Comparison of ENCODE assay signal across 19 cellular contexts in genomic region chr13:33353646-33354045, GRCh38.
A peak's percentile ranks its signal among the peaks of the same experiment; 100 is the strongest.
DNase-seq lines count a peak whose midpoint lies in the region; ATAC-seq and TF ChIP-seq lines count a peak whose summit lies in the region.
"Had no signal": no experiment of that assay in that cellular context is flagged by ENCODE, and none has a peak within 500 bp of the region (broad histone marks: within the 10 kb centered on the region; RNA-seq: fewer than 3 reads in every experiment).

No MANE protein-coding gene starts in this region.

- TF ChIP-seq CTCF in left ventricle myocardium inferior (IDR thresholded peaks at IDR 0.05; ENCODE audit: borderline replicate concordance) (no peak), parathyroid adenoma (IDR thresholded peaks at IDR 0.05) (no peak), transverse colon (IDR thresholded peaks at IDR 0.05) (no peak)

- intact Hi-C loops in left ventricle myocardium inferior (cut with micrococcal nuclease) (no loop called here), left cardiac atrium (cut with DNase I) (no loop called here), transverse colon (cut with DNase I; ENCODE audit: low total_unique reads) (no loop called here)

- no peak for TF ChIP-seq EP300 in transverse colon (IDR thresholded peaks at IDR 0.05; ENCODE audit: low read depth)

- DNase-seq in left ventricle myocardium inferior (no peak), left cardiac atrium (no peak), transverse colon (no peak), kidney glomerular epithelial cell (lab: John Stamatoyannopoulos, UW) (no peak), KG1 (lab: John Stamatoyannopoulos, UW) (no peak)
- DNase-seq: DMS 273 treated with DMSO at 0.1 percent for 48 hours, NCI-H1436, NCI-H2029, NCI-H2171, NCI-H446 treated with DMSO at 0.1 percent for 48 hours, NCI-H774 had no signal

- H2AFZ ChIP-seq in parathyroid adenoma, result no peak overlapping the region

- ATAC-seq in left cardiac atrium (no peak), HG02884 (IDR thresholded peaks at IDR 0.05; ENCODE audit: unreplicated experiment) (no peak)
- ATAC-seq: HCT116, K562, Panc1 had no signal

- H3K27ac ChIP-seq in left ventricle myocardium inferior (replicated peaks), result peak overlapping the region; percentile 72
- H3K27ac ChIP-seq in layer of hippocampus (ENCODE audit: low read depth, low read length), result peak overlapping the region; percentile 3
- H3K27ac ChIP-seq in parathyroid adenoma, result peak overlapping the region; percentile 19
- peak overlapping the region; percentile 1 to 35 (median 10) for H3K27ac ChIP-seq in transverse colon
- H3K27ac ChIP-seq: C4-2B had no signal

- H3K9me3 ChIP-seq in left ventricle myocardium inferior (replicated peaks), result no peaks in the 10 kb centered on the region
- no peaks in the 10 kb centered on the region for H3K9me3 ChIP-seq in parathyroid adenoma (ENCODE audit: control insufficient read depth, low read length)
- H3K9me3 ChIP-seq in transverse colon, result no peaks in the 10 kb centered on the region

- no peak overlapping the region for H3K9ac ChIP-seq in parathyroid adenoma

- WGBS in transverse colon (ENCODE audit: low coverage in 1 of 2), 2 donors, result 84 to 86% methylated on average over 2 to 4 of the region's 4 CpGs

- in situ Hi-C loops in transverse colon (cut with MboI; ENCODE audit: low pct_ligation_motif_present in 1 of 4, low pct_unique_long_range_greater_than_20kb in 1 of 4, low sequenced_read_pairs in 3 of 4), result no loop called here

- H3K4me3 ChIP-seq in left ventricle myocardium inferior (no peak overlapping the region), parathyroid adenoma (ENCODE audit: low read depth, low read length) (no peak overlapping the region), transverse colon (no peak overlapping the region)
- H3K4me3 ChIP-seq: GM12878, K562 had no signal

- no peaks in the 10 kb centered on the region for H3K27me3 ChIP-seq in left ventricle myocardium inferior (ENCODE audit: low read depth)
- no peaks in the 10 kb centered on the region for H3K27me3 ChIP-seq in layer of hippocampus (ENCODE audit: control insufficient read depth, insufficient read depth, low read length)
- no peaks in the 10 kb centered on the region for H3K27me3 ChIP-seq in parathyroid adenoma (ENCODE audit: control insufficient read depth, insufficient read depth, low read length)
- H3K27me3 ChIP-seq in transverse colon, result no peaks in the 10 kb centered on the region

- no peak for TF ChIP-seq POLR2A in transverse colon (IDR thresholded peaks at IDR 0.05)

- H3K4me1 ChIP-seq in left ventricle myocardium inferior (peaks cover 63% of the 10 kb centered on the region), parathyroid adenoma (peaks cover 3% of the 10 kb centered on the region), transverse colon (peaks cover 0 to 27% (median 17%) of the 10 kb centered on the region in 4 donors)

- no peaks in the 10 kb centered on the region for H3K79me2 ChIP-seq in parathyroid adenoma

- H3K36me3 ChIP-seq in left ventricle myocardium inferior (no peaks in the 10 kb centered on the region), parathyroid adenoma (ENCODE audit: control insufficient read depth, insufficient read depth, low read length) (no peaks in the 10 kb centered on the region), transverse colon (no peaks in the 10 kb centered on the region)

- H3K4me2 ChIP-seq in parathyroid adenoma (ENCODE audit: low read length), result no peak overlapping the region

Comparison
In these comparisons a context has a peak if more than half of its experiments do, and no peak if none do; other contexts are left out.
1. H3K27ac ChIP-seq: peak in every context shown above with its lines; median percentile 72 in left ventricle myocardium inferior; 19 in parathyroid adenoma; 10 in transverse colon; 3 in layer of hippocampus.